Comparison of ENCODE assay signal across 1 cellular context in the genomic region with DNA sequence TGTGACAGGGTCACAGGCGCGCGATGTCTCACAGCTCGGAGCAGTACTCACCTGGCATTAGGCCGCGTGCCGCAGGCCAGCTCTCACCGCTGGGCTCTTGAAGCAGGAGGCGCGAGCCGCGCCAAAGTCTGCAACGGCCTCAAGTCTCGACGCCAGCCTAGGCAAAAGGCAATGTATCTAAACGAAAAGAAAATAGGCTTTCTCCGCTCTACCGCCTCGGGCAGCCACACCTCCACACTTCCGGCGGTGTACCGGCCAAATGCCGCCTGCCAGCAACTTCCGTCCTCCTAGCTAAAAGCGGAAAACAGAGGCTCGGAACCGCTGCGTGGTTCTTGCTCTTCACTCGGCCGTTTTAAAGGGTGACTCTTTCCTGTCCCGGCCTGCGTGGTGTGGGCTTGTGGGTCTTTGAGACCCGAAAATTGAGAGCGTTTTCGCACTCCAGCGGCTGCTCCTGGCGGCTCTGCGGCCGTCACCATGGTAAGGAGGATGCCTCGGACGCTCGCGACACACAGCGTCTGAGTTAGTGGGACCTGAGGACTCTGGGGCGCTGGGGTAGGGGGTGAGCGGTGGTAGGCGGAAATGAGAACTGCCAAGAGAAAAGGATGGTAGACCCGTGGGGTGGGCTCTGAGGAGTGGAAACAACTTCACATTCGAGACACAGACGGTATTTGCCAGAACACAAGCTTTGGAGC.
TF ChIP-seq lines count a peak whose summit lies in the region.

A gene with protein sequence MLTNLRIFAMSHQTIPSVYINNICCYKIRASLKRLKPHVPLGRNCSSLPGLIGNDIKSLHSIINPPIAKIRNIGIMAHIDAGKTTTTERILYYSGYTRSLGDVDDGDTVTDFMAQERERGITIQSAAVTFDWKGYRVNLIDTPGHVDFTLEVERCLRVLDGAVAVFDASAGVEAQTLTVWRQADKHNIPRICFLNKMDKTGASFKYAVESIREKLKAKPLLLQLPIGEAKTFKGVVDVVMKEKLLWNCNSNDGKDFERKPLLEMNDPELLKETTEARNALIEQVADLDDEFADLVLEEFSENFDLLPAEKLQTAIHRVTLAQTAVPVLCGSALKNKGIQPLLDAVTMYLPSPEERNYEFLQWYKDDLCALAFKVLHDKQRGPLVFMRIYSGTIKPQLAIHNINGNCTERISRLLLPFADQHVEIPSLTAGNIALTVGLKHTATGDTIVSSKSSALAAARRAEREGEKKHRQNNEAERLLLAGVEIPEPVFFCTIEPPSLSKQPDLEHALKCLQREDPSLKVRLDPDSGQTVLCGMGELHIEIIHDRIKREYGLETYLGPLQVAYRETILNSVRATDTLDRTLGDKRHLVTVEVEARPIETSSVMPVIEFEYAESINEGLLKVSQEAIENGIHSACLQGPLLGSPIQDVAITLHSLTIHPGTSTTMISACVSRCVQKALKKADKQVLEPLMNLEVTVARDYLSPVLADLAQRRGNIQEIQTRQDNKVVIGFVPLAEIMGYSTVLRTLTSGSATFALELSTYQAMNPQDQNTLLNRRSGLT (minus strand): TSS at position 231 of the 692 bp plus-strand sequence. CDS start 3,375 bp downstream, outside the sequence.
Gene NSA2 (plus strand): TSS at position 363 of the 692 bp plus-strand sequence. CDS start 112 bp downstream, at position 475.

TF ChIP-seq in HepG2, 621 proteins besides CTCF, POLR2A, EP300 and RAD21 (continued from another document and continues in another):
- TF ChIP-seq MAZ (IDR thresholded peaks at IDR 0.05; ENCODE audit: borderline replicate concordance, low read depth, low read length) (no peak; the same call in 1 of the 2 replicates), MAZ (CRISPR knock-in tag; IDR thresholded peaks at IDR 0.05; ENCODE audit: low read depth) (peak; percentile 62; the same call in 1 of the 2 replicates), CREB1 (IDR thresholded peaks at IDR 0.05) (peak; percentile 53; the same call in 1 of the 2 replicates), CREB1 (CRISPR knock-in tag; IDR thresholded peaks at IDR 0.05) (peak; percentile 67; the same call in 1 of the 2 replicates), ZNF441 (CRISPR knock-in tag; IDR thresholded peaks at IDR 0.05; ENCODE audit: borderline replicate concordance) (peak; percentile 82; the same call in 1 of the 2 replicates), NR2F1 (CRISPR knock-in tag; IDR thresholded peaks at IDR 0.05) (0 out of 4 replicates have a peak, but pooled peaks of 1 of the 2 experiments have one; percentile 33), STAG1 (CRISPR knock-in tag; IDR thresholded peaks at IDR 0.05) (0 out of 2 replicates have a peak, but pooled peaks have one; percentile 12), TSC22D2 (CRISPR knock-in tag; IDR thresholded peaks at IDR 0.05; ENCODE audit: borderline replicate concordance) (peak; percentile 87; the same call in 1 of the 2 replicates), ZNF281 (CRISPR knock-in tag; IDR thresholded peaks at IDR 0.05; ENCODE audit: borderline replicate concordance) (no peak; the same call in 1 of the 2 replicates), ZNF207 (IDR thresholded peaks at IDR 0.05; ENCODE audit: borderline replicate concordance) (no peak), PREB (CRISPR knock-in tag; IDR thresholded peaks at IDR 0.05) (no peak), ZNF296 (CRISPR knock-in tag; conservative IDR thresholded peaks at IDR 0.05) (no peak), FOXM1 (CRISPR knock-in tag; IDR thresholded peaks at IDR 0.05) (no peak), XRCC5 (optimal IDR thresholded peaks at IDR 0.05; ENCODE audit: low read length) (peak; percentile 99), ISL2 (CRISPR knock-in tag; IDR thresholded peaks at IDR 0.05) (peak; percentile 76), ZNF619 (CRISPR knock-in tag; IDR thresholded peaks at IDR 0.05) (peak; percentile 82; the same call in 1 of the 2 replicates), ZNF232 (CRISPR knock-in tag; IDR thresholded peaks at IDR 0.05; ENCODE audit: borderline replicate concordance) (peak; percentile 92; the same call in 1 of the 2 replicates), ZNF672 (CRISPR knock-in tag; IDR thresholded peaks at IDR 0.05) (0 out of 2 replicates have a peak, but pooled peaks have one; percentile 44), LCORL (IDR thresholded peaks at IDR 0.05) (no peak), LCORL (CRISPR knock-in tag; IDR thresholded peaks at IDR 0.05) (0 out of 2 replicates have a peak, but pooled peaks have one; percentile 51), GATAD1 (CRISPR knock-in tag; IDR thresholded peaks at IDR 0.05) (peak; percentile 99), ZKSCAN5 (CRISPR knock-in tag; IDR thresholded peaks at IDR 0.05) (0 out of 2 replicates have a peak, but pooled peaks have one; percentile 19), SIN3A (IDR thresholded peaks at IDR 0.05; ENCODE audit: borderline replicate concordance, low read depth, low read length) (peak; percentile 58; the same call in 1 of the 2 replicates), BCL3 (CRISPR knock-in tag; IDR thresholded peaks at IDR 0.05) (peak; percentile 53; the same call in 1 of the 2 replicates), ZNF629 (CRISPR knock-in tag; conservative IDR thresholded peaks at IDR 0.05) (0 out of 2 replicates have a peak, but pooled peaks have one; percentile 6), HNF4G (IDR thresholded peaks at IDR 0.05; ENCODE audit: borderline replicate concordance, low read depth, low read length) (no peak), HNF4G (CRISPR knock-in tag; IDR thresholded peaks at IDR 0.05; ENCODE audit: borderline replicate concordance, low read depth) (peak; percentile 73), ZNF567 (CRISPR knock-in tag; IDR thresholded peaks at IDR 0.05; ENCODE audit: borderline replicate concordance) (peak; percentile 78; the same call in 1 of the 2 replicates), PHF8 (CRISPR knock-in tag; IDR thresholded peaks at IDR 0.05) (peak; percentile 81), ZNF639 (CRISPR knock-in tag; conservative IDR thresholded peaks at IDR 0.05) (peak; percentile 64; the same call in 1 of the 2 replicates), KDM4B (CRISPR knock-in tag; IDR thresholded peaks at IDR 0.05) (peak; percentile 84), PAXIP1 (CRISPR knock-in tag; conservative IDR thresholded peaks at IDR 0.05) (peak; percentile 46)
- TF ChIP-seq, protein P1, sequence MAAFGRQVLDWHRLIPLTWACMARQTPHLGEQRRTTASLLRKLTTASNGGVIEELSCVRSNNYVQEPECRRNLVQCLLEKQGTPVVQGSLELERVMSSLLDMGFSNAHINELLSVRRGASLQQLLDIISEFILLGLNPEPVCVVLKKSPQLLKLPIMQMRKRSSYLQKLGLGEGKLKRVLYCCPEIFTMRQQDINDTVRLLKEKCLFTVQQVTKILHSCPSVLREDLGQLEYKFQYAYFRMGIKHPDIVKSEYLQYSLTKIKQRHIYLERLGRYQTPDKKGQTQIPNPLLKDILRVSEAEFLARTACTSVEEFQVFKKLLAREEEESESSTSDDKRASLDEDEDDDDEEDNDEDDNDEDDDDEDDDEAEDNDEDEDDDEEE (CRISPR knock-in tag; IDR thresholded peaks at IDR 0.05), result 0 out of 2 replicates have a peak, but pooled peaks have one; percentile 20
- TF ChIP-seq, protein P2, sequence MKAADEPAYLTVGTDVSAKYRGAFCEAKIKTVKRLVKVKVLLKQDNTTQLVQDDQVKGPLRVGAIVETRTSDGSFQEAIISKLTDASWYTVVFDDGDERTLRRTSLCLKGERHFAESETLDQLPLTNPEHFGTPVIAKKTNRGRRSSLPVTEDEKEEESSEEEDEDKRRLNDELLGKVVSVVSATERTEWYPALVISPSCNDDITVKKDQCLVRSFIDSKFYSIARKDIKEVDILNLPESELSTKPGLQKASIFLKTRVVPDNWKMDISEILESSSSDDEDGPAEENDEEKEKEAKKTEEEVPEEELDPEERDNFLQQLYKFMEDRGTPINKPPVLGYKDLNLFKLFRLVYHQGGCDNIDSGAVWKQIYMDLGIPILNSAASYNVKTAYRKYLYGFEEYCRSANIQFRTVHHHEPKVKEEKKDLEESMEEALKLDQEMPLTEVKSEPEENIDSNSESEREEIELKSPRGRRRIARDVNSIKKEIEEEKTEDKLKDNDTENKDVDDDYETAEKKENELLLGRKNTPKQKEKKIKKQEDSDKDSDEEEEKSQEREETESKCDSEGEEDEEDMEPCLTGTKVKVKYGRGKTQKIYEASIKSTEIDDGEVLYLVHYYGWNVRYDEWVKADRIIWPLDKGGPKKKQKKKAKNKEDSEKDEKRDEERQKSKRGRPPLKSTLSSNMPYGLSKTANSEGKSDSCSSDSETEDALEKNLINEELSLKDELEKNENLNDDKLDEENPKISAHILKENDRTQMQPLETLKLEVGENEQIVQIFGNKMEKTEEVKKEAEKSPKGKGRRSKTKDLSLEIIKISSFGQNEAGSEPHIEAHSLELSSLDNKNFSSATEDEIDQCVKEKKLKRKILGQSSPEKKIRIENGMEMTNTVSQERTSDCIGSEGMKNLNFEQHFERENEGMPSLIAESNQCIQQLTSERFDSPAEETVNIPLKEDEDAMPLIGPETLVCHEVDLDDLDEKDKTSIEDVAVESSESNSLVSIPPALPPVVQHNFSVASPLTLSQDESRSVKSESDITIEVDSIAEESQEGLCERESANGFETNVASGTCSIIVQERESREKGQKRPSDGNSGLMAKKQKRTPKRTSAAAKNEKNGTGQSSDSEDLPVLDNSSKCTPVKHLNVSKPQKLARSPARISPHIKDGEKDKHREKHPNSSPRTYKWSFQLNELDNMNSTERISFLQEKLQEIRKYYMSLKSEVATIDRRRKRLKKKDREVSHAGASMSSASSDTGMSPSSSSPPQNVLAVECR (CRISPR knock-in tag; IDR thresholded peaks at IDR 0.05; ENCODE audit: borderline replicate concordance), result peak; percentile 97
- TF ChIP-seq, protein P3, sequence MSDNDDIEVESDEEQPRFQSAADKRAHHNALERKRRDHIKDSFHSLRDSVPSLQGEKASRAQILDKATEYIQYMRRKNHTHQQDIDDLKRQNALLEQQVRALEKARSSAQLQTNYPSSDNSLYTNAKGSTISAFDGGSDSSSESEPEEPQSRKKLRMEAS (IDR thresholded peaks at IDR 0.05), result peak; percentile 88
